Comparison of ENCODE assay signal across 21 cellular contexts in genomic region chr11:1047576-1048156, GRCh38. TPM values are rescaled to one million over a fixed set of nuclear protein-coding genes. Genes with fewer than 3 reads are reported as not detected.
DNase-seq lines count a peak whose midpoint lies in the region; ATAC-seq, FAIRE-seq and TF ChIP-seq lines count a peak whose summit lies in the region.
"Had no signal": no experiment of that assay in that cellular context is flagged by ENCODE, and none has a peak within 500 bp of the region (broad histone marks: within the 10 kb centered on the region; RNA-seq: fewer than 3 reads in every experiment).

No MANE protein-coding gene starts in this region.

- H3K79me2 ChIP-seq in HepG2 (ENCODE audit: insufficient read depth, low read length) (no peaks in the 10 kb centered on the region), astrocyte (ENCODE audit: insufficient read depth, low read length) (no peaks in the 10 kb centered on the region)

- no peak for TF ChIP-seq RAD21 in HepG2 (CRISPR knock-in tag; IDR thresholded peaks at IDR 0.05)

- TF ChIP-seq POLR2A in right lobe of liver (IDR thresholded peaks at IDR 0.05), result no peak
- TF ChIP-seq POLR2A in HepG2 (IDR thresholded peaks at IDR 0.05; ENCODE audit: insufficient read depth in 1 of 2, low read depth in 2 of 2, low read length in 2 of 2), result no peak

- peaks cover 4% of the 10 kb centered on the region for H3K36me3 Mint-ChIP-seq in astrocyte (ENCODE audit: low read depth, unreplicated experiment)
- H3K36me3 Mint-ChIP-seq in neural crest cell (ENCODE audit: low read depth), result no peaks in the 10 kb centered on the region
- H3K36me3 Mint-ChIP-seq: CD4-positive, alpha-beta memory T cell had no signal

- H3K9me3 Mint-ChIP-seq in astrocyte (ENCODE audit: unreplicated experiment) (no peaks in the 10 kb centered on the region), neural crest cell (no peaks in the 10 kb centered on the region)

- no TSS peak for BruUV-seq in HepG2 (replicated peaks; lab: Mats Ljungman, UMichigan)

- TF ChIP-seq EP300 in HepG2 (IDR thresholded peaks at IDR 0.05; ENCODE audit: low read depth in 2 of 2, low read length in 2 of 2) (no peak), HepG2 (CRISPR knock-in tag; IDR thresholded peaks at IDR 0.05; ENCODE audit: borderline replicate concordance) (no peak)

- H3K9ac ChIP-seq in HepG2 (ENCODE audit: insufficient read depth, low read depth, low read length), result no peak overlapping the region
- H3K9ac ChIP-seq in astrocyte (ENCODE audit: low read length), result no peak overlapping the region

- no peaks in the 10 kb centered on the region for H3K36me3 ChIP-seq in right lobe of liver
- H3K36me3 ChIP-seq in HepG2 (replicated peaks in 1 of 2; ENCODE audit: control insufficient read depth in 1 of 2, insufficient read depth in 2 of 2, low read length in 2 of 2), result no peaks in the 10 kb centered on the region
- H3K36me3 ChIP-seq in astrocyte (ENCODE audit: insufficient read depth, low read length), result no peaks in the 10 kb centered on the region
- H3K36me3 ChIP-seq in upper lobe of right lung, result no peaks in the 10 kb centered on the region
- H3K36me3 ChIP-seq: HAP-1, SJCRH30 had no signal

- H3K27me3 Mint-ChIP-seq in astrocyte (ENCODE audit: low read depth, unreplicated experiment), result peaks cover 24% of the 10 kb centered on the region
- H3K27me3 Mint-ChIP-seq in neural crest cell (ENCODE audit: low read depth), result peaks cover 6% of the 10 kb centered on the region

- in situ Hi-C loops in HepG2 (cut with HindIII; ENCODE audit: extremely low pct_ligation_motif_present, low pct_unique_long_range_greater_than_20kb), result no loop called here

- WGBS in right lobe of liver (ENCODE audit: insufficient coverage, low coverage, low lambda C conversion rate, missing lambda C conversion rate), result 45% methylated on average over 9 of the region's 22 CpGs
- WGBS in HepG2 (ENCODE audit: low lambda C conversion rate), result 35% methylated on average over 22 of the region's 22 CpGs

- H3K27ac ChIP-seq in right lobe of liver (no peak overlapping the region), HepG2 (ENCODE audit: extremely low read length, insufficient read depth, low read length) (no peak overlapping the region), astrocyte (ENCODE audit: low read depth, low read length) (no peak overlapping the region), upper lobe of right lung (no peak overlapping the region)
- H3K27ac ChIP-seq: SJCRH30 had no signal

- no peak overlapping the region for H3K4me2 ChIP-seq in HepG2 (ENCODE audit: low read depth, low read length)
- no peak overlapping the region for H3K4me2 ChIP-seq in astrocyte (ENCODE audit: low read length)

- no peak for TF ChIP-seq CTCF in right lobe of liver (IDR thresholded peaks at IDR 0.05)
- no peak for TF ChIP-seq CTCF in HepG2 (CRISPR knock-in tag; IDR thresholded peaks at IDR 0.05)
- TF ChIP-seq CTCF in astrocyte (IDR thresholded peaks at IDR 0.05; ENCODE audit: insufficient read depth, low read depth, low read length), result no peak
- TF ChIP-seq CTCF in neural crest cell (conservative IDR thresholded peaks at IDR 0.05), result no peak
- TF ChIP-seq CTCF in upper lobe of right lung (IDR thresholded peaks at IDR 0.05), result no peak

- intact Hi-C loops in right lobe of liver (cut with DNase I) (no loop called here), HepG2 (cut with micrococcal nuclease; ENCODE audit: unreplicated experiment) (no loop called here), upper lobe of right lung (cut with DNase I) (no loop called here)

- H3K4me1 Mint-ChIP-seq in astrocyte (ENCODE audit: low read depth, unreplicated experiment), result no peaks in the 10 kb centered on the region
- H3K4me1 Mint-ChIP-seq in neural crest cell, result no peaks in the 10 kb centered on the region

- no peak for ATAC-seq in right lobe of liver
- ATAC-seq in HepG2, result no peak
- ATAC-seq in upper lobe of right lung, result no peak
- no peak for ATAC-seq in HG03378 (IDR thresholded peaks at IDR 0.05; ENCODE audit: unreplicated experiment)

- no peaks in the 10 kb centered on the region for H3K4me1 ChIP-seq in right lobe of liver
- H3K4me1 ChIP-seq in HepG2 (ENCODE audit: insufficient read depth, low read length), result no peaks in the 10 kb centered on the region
- no peaks in the 10 kb centered on the region for H3K4me1 ChIP-seq in astrocyte (ENCODE audit: insufficient read depth, low read length)
- H3K4me1 ChIP-seq in upper lobe of right lung, result no peaks in the 10 kb centered on the region
- H3K4me1 ChIP-seq: HAP-1 had no signal

- FAIRE-seq in HepG2 (lab: Jason Lieb, UNC) (no peak), astrocyte (lab: Jason Lieb, UNC) (no peak)

- POLR2A ChIA-PET in HepG2 (lab: Yijun Ruan, JAX), result interaction anchor here (1.3 kb wide), 1 partner anchor 95 kb away, joined by 3 read pairs; no protein-coding TSS in a partner anchor

- H4K20me1 ChIP-seq in HepG2 (ENCODE audit: insufficient read depth, low read length), result no peaks in the 10 kb centered on the region
- no peaks in the 10 kb centered on the region for H4K20me1 ChIP-seq in astrocyte (ENCODE audit: insufficient read depth, low read length)

- H2AFZ ChIP-seq in HepG2 (ENCODE audit: low read length), result no peak overlapping the region
- no peak overlapping the region for H2AFZ ChIP-seq in astrocyte (ENCODE audit: low read depth, low read length)

- H3K9me3 ChIP-seq in right lobe of liver (no peaks in the 10 kb centered on the region), HepG2 (ENCODE audit: low read length) (no peaks in the 10 kb centered on the region), astrocyte (ENCODE audit: insufficient read depth, low read depth, low read length) (no peaks in the 10 kb centered on the region), upper lobe of right lung (no peaks in the 10 kb centered on the region)
- H3K9me3 ChIP-seq: HAP-1, SJCRH30 had no signal

- H3K4me3 Mint-ChIP-seq in astrocyte (ENCODE audit: unreplicated experiment), result no peak overlapping the region
- H3K4me3 Mint-ChIP-seq in neural crest cell, result no peak overlapping the region
- H3K4me3 Mint-ChIP-seq: CD4-positive, alpha-beta memory T cell had no signal

- H3K4me3 ChIP-seq in right lobe of liver (no peak overlapping the region), HepG2 (replicated peaks in 1 of 3; ENCODE audit: insufficient read depth in 1 of 3, low read depth in 2 of 3, low read length in 3 of 3) (no peak overlapping the region), astrocyte (ENCODE audit: insufficient read depth, low read depth, low read length) (no peak overlapping the region), upper lobe of right lung (no peak overlapping the region)
- H3K4me3 ChIP-seq: HAP-1, SJCRH30 had no signal

- H3K27me3 ChIP-seq in right lobe of liver (no peaks in the 10 kb centered on the region), HepG2 (ENCODE audit: control insufficient read depth in 1 of 2, insufficient read depth in 2 of 2, low read length in 2 of 2) (peaks cover 13 to 82% of the 10 kb centered on the region in 2 experiments), astrocyte (ENCODE audit: insufficient read depth, low read length) (peaks cover 13% of the 10 kb centered on the region), upper lobe of right lung (peaks cover 6% of the 10 kb centered on the region)

- CTCF ChIA-PET in HepG2 (lab: Yijun Ruan, JAX; ENCODE audit: low intra/inter-chr PET ratio, low total read pairs), result no interaction called here

- H3K27ac Mint-ChIP-seq in astrocyte (ENCODE audit: unreplicated experiment), result peak overlapping the region; percentile 53
- H3K27ac Mint-ChIP-seq in neural crest cell (ENCODE audit: unreplicated experiment), result peak overlapping the region; percentile 73

- DNase-seq in right lobe of liver (peak in 2 of 3 donors; percentile 14 to 45), HepG2 (ENCODE audit: low spot score) (no peak), astrocyte (ENCODE audit: low read depth) (no peak), neural crest cell (ENCODE audit: low read depth, low spot score) (no peak), upper lobe of right lung (peak; percentile 44), mesenteric fat pad (ENCODE audit: low spot score) (no peak), kidney tubule cell (ENCODE audit: low spot score) (no peak)
- DNase-seq: AML-193; CD4-positive, alpha-beta memory T cell; DMS79; KBM-7; MV-4-11; NCI-H1417; NCI-H187 treated with DMSO at 0.1 percent for 48 hours; NCI-H526 treated with DMSO at 0.1 percent for 48 hours; OCI-M1 had no signal

RNA-seq across cellular contexts. Expression of gene MUC6, which starts 11.1 kb away (rescaled TPM):
- 1 to 10 TPM in 2 of 6 experiments, under 1 TPM in 4; 0.31 to 2.1 (median 0.72) TPM for total RNA-seq in right lobe of liver
- not detected in 2 replicates for total RNA-seq in HepG2 (2016; rRNA removed; fragmentation: Illumina TruSeq; extraction: Trizol)
- total RNA-seq in HepG2 (2016; cell fraction: cytosol; rRNA removed; fragmentation: Illumina TruSeq; extraction: Trizol; ENCODE audit: low read depth), result not detected in 2 replicates
- total RNA-seq in HepG2 (2016; cell fraction: insoluble cytoplasmic fraction; rRNA removed; fragmentation: Illumina TruSeq; extraction: Trizol), result not detected in 2 replicates
- total RNA-seq in HepG2 (2016; cell fraction: membrane; rRNA removed; fragmentation: Illumina TruSeq; extraction: Trizol), result not detected in 2 replicates
- total RNA-seq in HepG2 (2016; cell fraction: nucleus; rRNA removed; fragmentation: Illumina TruSeq; extraction: Trizol), result not detected in 2 replicates
- not detected in 2 replicates for polyA plus RNA-seq in HepG2 (2011; rRNA removed)
- not detected in 2 replicates for polyA plus RNA-seq in HepG2 (2011; cell fraction: cytosol; rRNA removed)
- not detected in 2 replicates for polyA plus RNA-seq in HepG2 (2011; cell fraction: nucleus; rRNA removed)
- 0.03 and 0.08 TPM in 2 replicates for polyA plus RNA-seq in HepG2 (2012)
- not detected in 2 replicates for polyA plus RNA-seq in HepG2 (2016; cell fraction: cytosol; fragmentation: Illumina TruSeq; extraction: Trizol; ENCODE audit: low read depth)
- polyA plus RNA-seq in HepG2 (2016; cell fraction: insoluble cytoplasmic fraction; fragmentation: Illumina TruSeq; extraction: Trizol; ENCODE audit: low read depth), result not detected in 2 replicates
- not detected in 2 replicates for polyA plus RNA-seq in HepG2 (2016; cell fraction: membrane; fragmentation: Illumina TruSeq; extraction: Trizol; ENCODE audit: low read depth)
- not detected in 2 replicates for polyA plus RNA-seq in HepG2 (2016; cell fraction: nucleus; fragmentation: Illumina TruSeq; extraction: Trizol; ENCODE audit: insufficient read depth, low read depth)
- not detected in 2 replicates for polyA minus RNA-seq in HepG2 (2011; rRNA and poly(A)+ RNA removed; ENCODE audit: low replicate concordance)
- not detected in 2 replicates for polyA minus RNA-seq in HepG2 (2011; cell fraction: cytosol; rRNA and poly(A)+ RNA removed)
- not detected in 2 replicates for polyA minus RNA-seq in HepG2 (2011; cell fraction: nucleus; rRNA and poly(A)+ RNA removed)
- total RNA-seq in astrocyte, result not detected in 2 replicates
- total RNA-seq in neural crest cell, result not detected in 2 replicates
- total RNA-seq in upper lobe of right lung, result not detected
- total RNA-seq in mesenteric fat pad, result not detected
- total RNA-seq: CD4-positive, alpha-beta memory T cell; G401; SJCRH30 had no signal

RNA-seq across cellular contexts. Expression of gene MUC2, which starts 27.0 kb away (rescaled TPM):
- total RNA-seq in right lobe of liver (under 1 TPM in 1 of 6 experiments, not detected in 5; 0.04 TPM), HepG2 (2016; rRNA removed; fragmentation: Illumina TruSeq; extraction: Trizol) (not detected in 2 replicates), astrocyte (not detected in 2 replicates), neural crest cell (not detected in 2 replicates), upper lobe of right lung (not detected), mesenteric fat pad (0.80 TPM)
- total RNA-seq in HepG2 (2016; cell fraction: cytosol; rRNA removed; fragmentation: Illumina TruSeq; extraction: Trizol; ENCODE audit: low read depth), result not detected in 2 replicates
- total RNA-seq in HepG2 (2016; cell fraction: insoluble cytoplasmic fraction; rRNA removed; fragmentation: Illumina TruSeq; extraction: Trizol), result not detected in 2 replicates
- not detected in 2 replicates for total RNA-seq in HepG2 (2016; cell fraction: membrane; rRNA removed; fragmentation: Illumina TruSeq; extraction: Trizol)
- not detected in 2 replicates for total RNA-seq in HepG2 (2016; cell fraction: nucleus; rRNA removed; fragmentation: Illumina TruSeq; extraction: Trizol)
- polyA plus RNA-seq in HepG2 (2011; rRNA removed), result under 0.01 TPM in 1 of 2 replicates, not detected in the other
- not detected in 2 replicates for polyA plus RNA-seq in HepG2 (2011; cell fraction: cytosol; rRNA removed)
- polyA plus RNA-seq in HepG2 (2011; cell fraction: nucleus; rRNA removed), result under 0.01 and 0.02 TPM in 2 replicates
- not detected in 2 replicates for polyA plus RNA-seq in HepG2 (2012)
- not detected in 2 replicates for polyA plus RNA-seq in HepG2 (2016; cell fraction: cytosol; fragmentation: Illumina TruSeq; extraction: Trizol; ENCODE audit: low read depth)
- not detected in 2 replicates for polyA plus RNA-seq in HepG2 (2016; cell fraction: insoluble cytoplasmic fraction; fragmentation: Illumina TruSeq; extraction: Trizol; ENCODE audit: low read depth)
- polyA plus RNA-seq in HepG2 (2016; cell fraction: membrane; fragmentation: Illumina TruSeq; extraction: Trizol; ENCODE audit: low read depth), result not detected in 2 replicates
- polyA plus RNA-seq in HepG2 (2016; cell fraction: nucleus; fragmentation: Illumina TruSeq; extraction: Trizol; ENCODE audit: insufficient read depth, low read depth), result not detected in 2 replicates
- 0.22 TPM in 1 of 2 replicates, not detected in the other for polyA minus RNA-seq in HepG2 (2011; rRNA and poly(A)+ RNA removed; ENCODE audit: low replicate concordance)
- polyA minus RNA-seq in HepG2 (2011; cell fraction: cytosol; rRNA and poly(A)+ RNA removed), result not detected in 2 replicates
- polyA minus RNA-seq in HepG2 (2011; cell fraction: nucleus; rRNA and poly(A)+ RNA removed), result not detected in 2 replicates
- total RNA-seq: CD4-positive, alpha-beta memory T cell; G401; RPMI7951 had no signal
- polyA plus RNA-seq: CD4-positive, alpha-beta memory T cell had no signal

Comparison
In these comparisons a context has a peak if more than half of its experiments do, and no peak if none do; other contexts are left out.
1. DNase-seq: peak in right lobe of liver (2 of 3) and upper lobe of right lung (single experiment); none in HepG2 (single experiment), astrocyte (single experiment), neural crest cell (single experiment), mesenteric fat pad (single experiment) and kidney tubule cell (single experiment).